12 cellular contexts compared by ENCODE assay signal in the genomic region with DNA sequence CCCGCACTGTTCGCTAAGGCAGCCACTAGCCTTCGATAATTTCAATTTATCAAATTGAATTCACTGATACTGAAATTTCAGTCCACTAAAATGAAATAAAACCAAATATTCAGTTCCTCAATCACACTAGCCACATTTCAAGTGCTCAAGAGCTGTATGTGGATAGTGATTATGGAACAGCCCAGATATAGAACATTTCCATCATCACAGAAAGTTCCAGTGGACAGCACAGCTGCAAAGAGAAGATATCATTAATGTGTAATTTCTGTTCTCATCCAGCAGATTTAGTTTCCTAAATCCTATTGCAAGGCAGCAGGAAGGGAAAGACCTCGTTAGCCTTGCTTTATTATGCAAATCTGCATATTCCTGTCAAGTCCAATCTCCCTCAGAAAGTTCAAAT. TPM values are rescaled to one million over a fixed set of nuclear protein-coding genes. Genes with fewer than 3 reads are reported as not detected.
DNase-seq lines count a peak whose midpoint lies in the region; ATAC-seq, FAIRE-seq and TF ChIP-seq lines count a peak whose summit lies in the region.
"Had no signal": no experiment of that assay in that cellular context is flagged by ENCODE, and none has a peak within 500 bp of the region (broad histone marks: within the 10 kb centered on the region; RNA-seq: fewer than 3 reads in every experiment).

No MANE protein-coding gene starts in this region.

- no peak overlapping the region for H3K14ac ChIP-seq in neuronal stem cell (ENCODE audit: low read length)

- peaks cover 0 to 39% of the 10 kb centered on the region in 2 donors for H3K36me3 Mint-ChIP-seq in activated naive CD4-positive, alpha-beta T cell treated with anti-CD3 and anti-CD28 coated beads, Interleukin-2, amount 50 U/mL, for 72 hours
- peaks cover 0 to 7% of the 10 kb centered on the region in 2 donors for H3K36me3 Mint-ChIP-seq in naive B cell

- H3K27me3 ChIP-seq in BLaER1 treated with 17β-estradiol and CSF1 and Interleukin-3, amounts not matched to agents 10 nM and 100 nM, result no peaks in the 10 kb centered on the region; a peak in 1 of 22 replicates
- H3K27me3 ChIP-seq in SK-N-SH (ENCODE audit: insufficient read depth), result no peaks in the 10 kb centered on the region
- no peaks in the 10 kb centered on the region for H3K27me3 ChIP-seq in neuronal stem cell (ENCODE audit: control insufficient read depth in 3 of 3, insufficient read depth in 3 of 3, low read depth in 1 of 3, low read length in 3 of 3)

- peaks cover 100% of the 10 kb centered on the region for H3K79me2 ChIP-seq in SK-N-SH (ENCODE audit: insufficient read depth)

- peak overlapping the region; percentile 15 to 93 (median 84) for H3K4me3 Mint-ChIP-seq in naive B cell

- peak overlapping the region; percentile 70 to 98 (median 84) for H3K4me2 ChIP-seq in BLaER1 treated with 17β-estradiol and CSF1 and Interleukin-3, amounts not matched to agents 10 nM and 100 nM
- H3K4me2 ChIP-seq in SK-N-SH, result no peak overlapping the region
- H3K4me2 ChIP-seq in neuronal stem cell (ENCODE audit: insufficient read depth, low read length, poor library complexity, severe bottlenecking), result no peak overlapping the region

- H4K20me1 ChIP-seq in BLaER1 treated with 17β-estradiol and CSF1 and Interleukin-3, amounts not matched to agents 10 nM and 100 nM, result peaks cover 91 to 100% (median 99%) of the 10 kb centered on the region in 11 experiments
- H4K20me1 ChIP-seq in SK-N-SH (ENCODE audit: insufficient read depth), result peaks cover 93% of the 10 kb centered on the region

- no peak overlapping the region for H3K27ac ChIP-seq in BLaER1 treated with 17β-estradiol and CSF1 and Interleukin-3, amounts not matched to agents 10 nM and 100 nM
- H3K27ac ChIP-seq in SK-N-SH (ENCODE audit: low read depth in 2 of 2, low read length in 1 of 2) (peak overlapping the region in 1 of 2 experiments; percentile 25; a peak in 1 of 4 replicates), neuronal stem cell (replicated peaks; ENCODE audit: low read length) (no peak overlapping the region)

- H3K23ac ChIP-seq in neuronal stem cell (ENCODE audit: low read depth, low read length, poor library complexity), result no peak overlapping the region

- no peak overlapping the region for H3K4ac ChIP-seq in neuronal stem cell (ENCODE audit: low read length)

- H3K9me2 ChIP-seq in SK-N-SH, result no peaks in the 10 kb centered on the region

- H3K27me3 Mint-ChIP-seq in naive B cell, result no peaks in the 10 kb centered on the region

- no peak for DNase-seq in GM19239 (ENCODE audit: insufficient read length, low spot score)
- no peak for DNase-seq in activated naive CD4-positive, alpha-beta T cell treated with anti-CD3 and anti-CD28 coated beads, Interleukin-2, amount 50 U/mL, for 72 hours (ENCODE audit: low spot score in 2 of 2)
- DNase-seq in naive B cell, result no peak
- DNase-seq in SK-N-SH, result no peak
- DNase-seq in NCI-H510A treated with DMSO at 0.1 percent for 48 hours (lab: John Stamatoyannopoulos, UW), result no peak
- DNase-seq in neuronal stem cell (ENCODE audit: low spot score), result no peak
- DNase-seq in cerebellum (ENCODE audit: low spot score), result no peak
- DNase-seq: occipital lobe; SHP77 treated with DMSO at 0.1 percent for 48 hours; stimulated activated CD4-positive, alpha-beta T cell treated with anti-CD3 and anti-CD28 coated beads, Interleukin-15, amount 100 ng/mL, for 24 hours had no signal

- CTCF ChIA-PET in SK-N-SH (lab: Yijun Ruan, JAX), result no interaction called here

- H3F3A ChIP-seq in SK-N-SH (replicated peaks; ENCODE audit: insufficient read depth), result peaks cover 10% of the 10 kb centered on the region

- no peak overlapping the region for H4K91ac ChIP-seq in neuronal stem cell (ENCODE audit: low read depth, low read length, poor library complexity)

- no peak overlapping the region for H2BK120ac ChIP-seq in neuronal stem cell (ENCODE audit: low read depth, low read length)

- peaks cover 0 to 55% (median 28%) of the 10 kb centered on the region in 11 experiments; a peak in 19 of 22 replicates for H3K36me3 ChIP-seq in BLaER1 treated with 17β-estradiol and CSF1 and Interleukin-3, amounts not matched to agents 10 nM and 100 nM
- H3K36me3 ChIP-seq in SK-N-SH (replicated peaks in 1 of 2; ENCODE audit: control insufficient read depth in 1 of 2, insufficient read depth in 2 of 2, low read length in 1 of 2) (peaks cover 3 to 4% of the 10 kb centered on the region in 2 experiments), neuronal stem cell (replicated peaks in 1 of 2; ENCODE audit: control insufficient read depth in 2 of 2, insufficient read depth in 2 of 2, low read length in 2 of 2) (peaks cover 0 to 27% of the 10 kb centered on the region in 2 donors)

- ATAC-seq in activated naive CD4-positive, alpha-beta T cell treated with anti-CD3 and anti-CD28 coated beads, Interleukin-2, amount 50 U/mL, for 72 hours, result no peak
- ATAC-seq in naive B cell (ENCODE audit: low read depth in 2 of 2), result no peak
- ATAC-seq: left lobe of liver had no signal

- H2AFZ ChIP-seq in SK-N-SH (ENCODE audit: low read depth), result no peak overlapping the region
- H2AFZ ChIP-seq in neuronal stem cell (ENCODE audit: low read length), result no peak overlapping the region

- no peak for TF ChIP-seq CTCF in SK-N-SH (IDR thresholded peaks at IDR 0.05)

- peak overlapping the region in 2 of 11 experiments; percentile 39 to 46; a peak in 2 of 22 replicates for H3K9ac ChIP-seq in BLaER1 treated with 17β-estradiol and CSF1 and Interleukin-3, amounts not matched to agents 10 nM and 100 nM
- H3K9ac ChIP-seq in SK-N-SH (no peak overlapping the region), neuronal stem cell (ENCODE audit: low read depth, low read length, poor library complexity) (no peak overlapping the region)

- H2BK12ac ChIP-seq in neuronal stem cell (ENCODE audit: low read length), result no peak overlapping the region

- no peaks in the 10 kb centered on the region for H3K9me3 ChIP-seq in BLaER1 treated with 17β-estradiol and CSF1 and Interleukin-3, amounts not matched to agents 10 nM and 100 nM (replicated peaks in 1 of 11)
- H3K9me3 ChIP-seq in SK-N-SH (no peaks in the 10 kb centered on the region), neuronal stem cell (replicated peaks in 1 of 2; ENCODE audit: control insufficient read depth in 2 of 2, insufficient read depth in 1 of 2, low read depth in 1 of 2, low read length in 2 of 2) (no peaks in the 10 kb centered on the region)

- H3K4me1 ChIP-seq in BLaER1 treated with 17β-estradiol and CSF1 and Interleukin-3, amounts not matched to agents 10 nM and 100 nM, result peaks cover 61 to 96% (median 83%) of the 10 kb centered on the region in 10 experiments
- H3K4me1 ChIP-seq in SK-N-SH (ENCODE audit: control insufficient read depth in 1 of 2, insufficient read depth in 2 of 2, low read depth in 1 of 2, low read length in 1 of 2) (peaks cover 1 to 36% of the 10 kb centered on the region in 2 experiments; a peak in 2 of 4 replicates), neuronal stem cell (ENCODE audit: control insufficient read depth in 2 of 2, insufficient read depth in 1 of 2, low read depth in 1 of 2, low read length in 2 of 2) (peaks cover 7 to 34% of the 10 kb centered on the region in 2 donors)

- H3K4me3 ChIP-seq in BLaER1 treated with 17β-estradiol and CSF1 and Interleukin-3, amounts not matched to agents 10 nM and 100 nM, result no peak overlapping the region
- H3K4me3 ChIP-seq in SK-N-SH (ENCODE audit: low read depth in 2 of 2, low read length in 1 of 2), result no peak overlapping the region
- no peak overlapping the region for H3K4me3 ChIP-seq in neuronal stem cell (ENCODE audit: low read length in 2 of 2)

- no peak overlapping the region for H4K8ac ChIP-seq in neuronal stem cell (ENCODE audit: low read depth, low read length)

- peak; percentile 85 for FAIRE-seq in GM19239 (lab: Jason Lieb, UNC)

- TF ChIP-seq RAD21 in SK-N-SH (IDR thresholded peaks at IDR 0.05; ENCODE audit: low read length), result no peak

- WGBS in SK-N-SH (ENCODE audit: low lambda C conversion rate), result 98% methylated on average over 4 of the region's 4 CpGs
- no CpG with 5 or more reads among the region's 4 CpGs for WGBS in neuronal stem cell (ENCODE audit: extremely low coverage in 2 of 2, insufficient read length in 2 of 2, insufficient replicate concordance in 1 of 2), 2 donors

- H3K18ac ChIP-seq in neuronal stem cell (ENCODE audit: low read length), result no peak overlapping the region

- peaks cover 0 to 4% of the 10 kb centered on the region in 2 donors for H3K9me3 Mint-ChIP-seq in activated naive CD4-positive, alpha-beta T cell treated with anti-CD3 and anti-CD28 coated beads, Interleukin-2, amount 50 U/mL, for 72 hours
- H3K9me3 Mint-ChIP-seq in naive B cell, result no peaks in the 10 kb centered on the region

- no peak overlapping the region for H2BK5ac ChIP-seq in neuronal stem cell (ENCODE audit: low read length)

- peaks cover 5% of the 10 kb centered on the region for H3K79me1 ChIP-seq in neuronal stem cell (ENCODE audit: low read depth, low read length)

- POLR2A ChIA-PET in SK-N-SH (lab: Yijun Ruan, JAX), result no interaction called here

- H3K27ac Mint-ChIP-seq in activated naive CD4-positive, alpha-beta T cell treated with anti-CD3 and anti-CD28 coated beads, Interleukin-2, amount 50 U/mL, for 72 hours, result peak overlapping the region; percentile 74 to 80
- H3K27ac Mint-ChIP-seq in naive B cell, result peak overlapping the region; percentile 2 to 97 (median 94)

- H3K4me1 Mint-ChIP-seq in naive B cell, result peaks cover 50 to 96% (median 67%) of the 10 kb centered on the region in 3 donors

- no peak overlapping the region for H2BK15ac ChIP-seq in neuronal stem cell (ENCODE audit: low read length)

- no peak for TF ChIP-seq EP300 in SK-N-SH (IDR thresholded peaks at IDR 0.05; ENCODE audit: borderline replicate concordance in 1 of 2, low read depth in 1 of 2, low read length in 1 of 2)

- no peak overlapping the region for H2AK5ac ChIP-seq in neuronal stem cell (ENCODE audit: low read depth, low read length)

TF ChIP-seq in SK-N-SH, 30 proteins besides CTCF, POLR2A, EP300 and RAD21 (continues in another document):
- TF ChIP-seq EZH2phosphoT487 (IDR thresholded peaks at IDR 0.05; ENCODE audit: borderline replicate concordance, low read depth) (no peak), RFX5 (IDR thresholded peaks at IDR 0.05; ENCODE audit: low read length) (no peak)

RNA-seq across cellular contexts. Expression of a gene that starts 22.6 kb away (rescaled TPM):
- total RNA-seq in activated naive CD4-positive, alpha-beta T cell treated with anti-CD3 and anti-CD28 coated beads, Interleukin-2, amount 50 U/mL, for 72 hours, result 100 to 1,000 TPM; 404 to 419 TPM
- polyA plus RNA-seq in naive B cell (ENCODE audit: low read depth in 6 of 6) (100 to 1,000 TPM; 328 to 445 (median 382) TPM), SK-N-SH (2012; rRNA removed) (116 and 122 TPM in 2 replicates)
- 137 and 163 TPM in 2 replicates for polyA plus RNA-seq in SK-N-SH (2012; cell fraction: cytosol; rRNA removed)
- 55.0 and 73.6 TPM in 2 replicates for polyA plus RNA-seq in SK-N-SH (2012; cell fraction: nucleus; rRNA removed)
- 295 TPM for polyA plus RNA-seq in neuronal stem cell (2013, experiment 1 of 2)
- polyA plus RNA-seq in neuronal stem cell (2013, experiment 2 of 2), result 299 TPM
- total RNA-seq in cerebellum, result 45.8 TPM

Comparison
In these comparisons a context has a peak if more than half of its experiments do, and no peak if none do; other contexts are left out.
1. H3K4me2 ChIP-seq: peak in BLaER1 treated with 17β-estradiol and CSF1 and Interleukin-3, amounts not matched to agents 10 nM and 100 nM (11 of 11); none in SK-N-SH (single experiment) and neuronal stem cell (single experiment).